In the genomic region with DNA sequence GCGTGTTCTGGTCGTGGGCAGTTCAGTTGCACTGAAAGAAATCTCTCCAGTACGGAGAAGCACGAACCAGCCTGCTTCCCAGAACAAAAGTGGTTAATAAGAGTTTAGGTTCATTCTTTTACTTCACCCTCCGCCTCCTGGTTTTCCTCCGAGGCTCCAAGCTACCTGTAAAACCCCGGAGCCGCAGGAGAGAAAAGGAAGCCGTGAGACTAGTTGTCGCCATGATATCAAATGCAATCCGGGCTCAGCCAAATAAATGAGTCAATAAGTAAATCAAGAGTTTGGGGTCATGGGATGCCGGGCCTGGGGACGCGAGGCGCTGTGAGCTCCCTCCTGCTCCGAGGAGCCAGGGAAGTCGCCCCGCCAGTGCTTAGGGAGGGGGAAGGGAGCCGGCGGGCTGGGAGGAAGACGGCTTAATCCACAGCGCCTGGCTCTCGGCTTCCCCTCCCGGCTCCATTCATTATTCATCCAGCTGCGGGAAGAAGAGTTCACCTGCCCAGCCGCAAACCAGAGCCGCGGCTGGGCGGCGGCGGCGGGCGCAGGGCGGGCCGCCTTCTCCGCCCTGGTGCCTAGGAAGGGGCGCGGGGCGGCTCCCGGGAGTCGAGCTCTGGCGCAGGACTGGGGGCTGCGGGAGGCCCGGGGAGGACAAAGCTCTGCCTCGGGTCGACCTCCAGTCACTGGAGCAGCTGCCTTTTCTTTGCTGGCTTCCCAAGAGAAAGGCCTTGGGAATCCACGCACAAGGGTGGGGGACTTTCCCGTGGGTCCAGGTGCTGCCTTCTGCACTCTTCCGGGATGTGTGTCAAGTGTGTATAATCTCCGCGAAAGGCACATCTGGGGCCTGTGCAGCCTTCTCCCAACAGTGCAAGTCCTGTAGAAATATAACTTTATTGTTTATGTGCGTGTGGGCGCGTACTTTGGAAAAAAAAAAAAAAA, we compare ENCODE assay signal across 8 cellular contexts. TPM values are rescaled to one million over a fixed set of nuclear protein-coding genes. Genes with fewer than 3 reads are reported as not detected.
DNase-seq lines count a peak whose midpoint lies in the region; ATAC-seq, FAIRE-seq and TF ChIP-seq lines count a peak whose summit lies in the region.

No MANE protein-coding gene starts in this region.

- H3K79me2 ChIP-seq in GM12878 (ENCODE audit: control insufficient read depth, insufficient read depth, low read length) = no peaks in the 10 kb centered on the region

- peak overlapping the region; percentile 93 for H3K4me2 ChIP-seq in GM12878 (ENCODE audit: control insufficient read depth, insufficient read depth)

- H3K27ac ChIP-seq in GM12878 (ENCODE audit: control insufficient read depth, insufficient read depth) = no peak overlapping the region

- H3K36me3 ChIP-seq in GM12878 (ENCODE audit: control insufficient read depth in 2 of 2, insufficient read depth in 2 of 2, low read length in 1 of 2) (no peaks in the 10 kb centered on the region), iPS-15b (ENCODE audit: control insufficient read depth, insufficient read depth, low read length) (no peaks in the 10 kb centered on the region)

- peaks cover 86% of the 10 kb centered on the region for H3K27me3 Mint-ChIP-seq in activated T-cell treated with anti-CD3 and anti-CD28 coated beads, Interleukin-2, amount 50 U/mL, for 24 hours

- SMC1A ChIA-PET in GM12878 (lab: Charles Lee; ENCODE audit: uncharacterized antibody, unreplicated experiment) = interaction anchor here (0.6 to 3.5 kb wide), 42 partner anchors 23 to 804 kb away, joined by 3 to 30 read pairs (median 4); no protein-coding TSS in a partner anchor

- no peaks in the 10 kb centered on the region for H3K9me3 ChIP-seq in GM12878 (replicated peaks; ENCODE audit: control insufficient read depth, insufficient read depth, low read length)
- H3K9me3 ChIP-seq in iPS-15b (ENCODE audit: control insufficient read depth, insufficient read depth, low read length) = no peaks in the 10 kb centered on the region

- CTCF ChIA-PET in GM12878 (lab: Yijun Ruan, JAX) = interaction anchor here (0.7 to 3.4 kb wide), 63 partner anchors 8 to 893 kb away, joined by 3 to 30 read pairs (median 4); no protein-coding TSS in a partner anchor

- peaks cover 12% of the 10 kb centered on the region; the same call in 1 of the 2 replicates for H3K4me1 ChIP-seq in GM12878 (ENCODE audit: control insufficient read depth, insufficient read depth, low read length)
- H3K4me1 ChIP-seq in iPS-15b (ENCODE audit: control insufficient read depth, insufficient read depth, low read length) = peaks cover 10% of the 10 kb centered on the region

- peak overlapping the region; percentile 43; the same call in 1 of the 2 replicates for H3K4me3 ChIP-seq in GM12878
- H3K4me3 ChIP-seq in iPS-15b (ENCODE audit: low read depth, low read length) = peak overlapping the region; percentile 95

- RAD21 ChIA-PET in GM12878 (lab: Charles Lee; ENCODE audit: unreplicated experiment) = interaction anchor here (0.7 to 3.5 kb wide), 68 partner anchors 8 to 881 kb away, joined by 3 to 30 read pairs (median 4); a partner anchor contains a TSS

- WGBS in GM12878 (ENCODE audit: insufficient coverage, insufficient replicate concordance, low lambda C conversion rate, missing lambda C conversion rate) = 3% methylated on average over 54 of the region's 54 CpGs

- H3K9ac ChIP-seq in GM12878 (ENCODE audit: control insufficient read depth, insufficient read depth, low read length) (no peak overlapping the region), iPS-15b (ENCODE audit: low read depth, low read length) (peak overlapping the region; percentile 91)

- no TSS peak for BruUV-seq in GM12878 (replicated peaks; lab: Mats Ljungman, UMichigan)

- POLR2A ChIA-PET in GM12878 (lab: Charles Lee) = interaction anchor here (0.5 to 1.4 kb wide), 5 partner anchors 13 to 367 kb away, joined by 3 to 5 read pairs (median 4); no protein-coding TSS in a partner anchor

- intact Hi-C loops in GM12878 (cut with micrococcal nuclease; ENCODE audit: unreplicated experiment) = loop anchor here (5.0 to 10.0 kb wide), 4 partner anchors 506 to 803 kb away; no protein-coding TSS in a partner anchor
- intact Hi-C loops in sciatic nerve (cut with DNase I) = no loop called here

- no peaks in the 10 kb centered on the region for H3K9me3 Mint-ChIP-seq in activated T-cell treated with anti-CD3 and anti-CD28 coated beads, Interleukin-2, amount 50 U/mL, for 24 hours

- no peak for TF ChIP-seq EP300 in GM12878 (IDR thresholded peaks at IDR 0.05; ENCODE audit: borderline replicate concordance in 1 of 2, control insufficient read depth in 1 of 2, low read depth in 2 of 2, low read length in 2 of 2)

- ATAC-seq in GM12878 (peak; percentile 5; the same call in 2 of the 3 replicates), sciatic nerve (no peak), GM18498 (IDR thresholded peaks at IDR 0.05; ENCODE audit: unreplicated experiment) (no peak), HG03108 (IDR thresholded peaks at IDR 0.05; ENCODE audit: unreplicated experiment) (no peak)

- in situ Hi-C loops in GM12878 (cut with MboI) = no loop called here

- TF ChIP-seq RAD21 in GM12878 (IDR thresholded peaks at IDR 0.05; ENCODE audit: insufficient read depth, low read depth, low read length) = no peak

- peak overlapping the region; percentile 58 for H3K27ac Mint-ChIP-seq in activated T-cell treated with anti-CD3 and anti-CD28 coated beads, Interleukin-2, amount 50 U/mL, for 24 hours

- H3K4me3 Mint-ChIP-seq in activated T-cell treated with anti-CD3 and anti-CD28 coated beads, Interleukin-2, amount 50 U/mL, for 24 hours = peak overlapping the region; percentile 81

- no peak for TF ChIP-seq POLR2A in GM12878 (IDR thresholded peaks at IDR 0.05; ENCODE audit: low read depth, low read length)

- H3K36me3 Mint-ChIP-seq in activated T-cell treated with anti-CD3 and anti-CD28 coated beads, Interleukin-2, amount 50 U/mL, for 24 hours (ENCODE audit: low read depth) = no peaks in the 10 kb centered on the region

- FAIRE-seq in GM12878 (lab: Jason Lieb, UNC) = no peak

- peaks cover 32% of the 10 kb centered on the region for H3K4me1 Mint-ChIP-seq in activated T-cell treated with anti-CD3 and anti-CD28 coated beads, Interleukin-2, amount 50 U/mL, for 24 hours (ENCODE audit: low read depth)

- H3K27me3 ChIP-seq in GM12878 (replicated peaks in 1 of 2; ENCODE audit: control insufficient read depth in 2 of 2, insufficient read depth in 2 of 2, low read length in 1 of 2) (peaks cover 0 to 35% of the 10 kb centered on the region in 2 experiments; a peak in 3 of 4 replicates), iPS-15b (ENCODE audit: control insufficient read depth, insufficient read depth, low read length) (peaks cover 4% of the 10 kb centered on the region)

- peak; percentile 38 for DNase-seq in activated T-cell treated with anti-CD3 and anti-CD28 coated beads, Interleukin-2, amount 50 U/mL, for 24 hours
- DNase-seq in activated T-cell treated with anti-CD3 and anti-CD28 coated beads, Interleukin-2, amount 50 U/mL, for 1 hour = no peak
- peak; percentile 40 for DNase-seq in NCI-H510A (lab: John Stamatoyannopoulos, UW)
- no peak for DNase-seq in GM12878 (ENCODE audit: low read depth, low spot score)
- peak; percentile 70 for DNase-seq in sciatic nerve (ENCODE audit: low spot score)

- no peak overlapping the region; the same call in 1 of the 2 replicates for H2AFZ ChIP-seq in GM12878 (ENCODE audit: control insufficient read depth, low read depth, low read length)

- TF ChIP-seq CTCF in GM12878 (IDR thresholded peaks at IDR 0.05 in 2 of 3, conservative IDR thresholded peaks at IDR 0.05 in 1 of 3; ENCODE audit: control insufficient read depth in 2 of 3, extremely low read depth in 1 of 3, insufficient read depth in 1 of 3, low read depth in 3 of 3, low read length in 3 of 3) = no peak

- no peaks in the 10 kb centered on the region for H4K20me1 ChIP-seq in GM12878 (ENCODE audit: control insufficient read depth, insufficient read depth)

TF ChIP-seq in GM12878, 131 proteins besides CTCF, POLR2A, EP300 and RAD21 (continues in another document):
- TF ChIP-seq NRF1 (conservative IDR thresholded peaks at IDR 0.05; ENCODE audit: low read depth, low read length) (no peak), LARP7 (IDR thresholded peaks at IDR 0.05) (peak; percentile 38; the same call in 1 of the 2 replicates), SUZ12 (IDR thresholded peaks at IDR 0.05; ENCODE audit: unreplicated experiment) (peak; percentile 58), YY1 (IDR thresholded peaks at IDR 0.05; ENCODE audit: low read depth, low read length) (no peak), SIX5 (IDR thresholded peaks at IDR 0.05; ENCODE audit: low read depth, low read length, severe bottlenecking) (no peak), JUND (IDR thresholded peaks at IDR 0.05; ENCODE audit: low read depth, low read length) (no peak), CREB1 (IDR thresholded peaks at IDR 0.05; ENCODE audit: low read depth) (no peak), TCF12 (IDR thresholded peaks at IDR 0.05; ENCODE audit: low read depth, low read length) (no peak), GATAD2B (conservative IDR thresholded peaks at IDR 0.05; ENCODE audit: low read depth) (peak; percentile 60), ZNF217 (IDR thresholded peaks at IDR 0.05) (no peak), ZNF207 (IDR thresholded peaks at IDR 0.05; ENCODE audit: borderline replicate concordance) (no peak), YBX1 (IDR thresholded peaks at IDR 0.05) (no peak), NFYA (IDR thresholded peaks at IDR 0.05; ENCODE audit: borderline replicate concordance, low read depth, low read length) (no peak), NR2F1 (conservative IDR thresholded peaks at IDR 0.05) (no peak), EZH2 (IDR thresholded peaks at IDR 0.05; ENCODE audit: borderline replicate concordance, control insufficient read depth, low read depth, low read length) (peak; percentile 87; the same call in 1 of the 2 replicates)

RNA-seq across cellular contexts. Expression of a gene that starts 1.7 kb away (rescaled TPM):
- total RNA-seq in GM12878 (2013; cell fraction: nucleolus; rRNA removed) = 71.6 and 71.8 TPM in 2 replicates
- total RNA-seq in GM12878 (2014; rRNA removed) (0.45 and 0.54 TPM in 2 replicates), GM12878 (2014; rRNA removed; fragmentation: Illumina TruSeq; extraction: Trizol) (0.22 and 0.28 TPM in 2 replicates), GM12878 (2021) (0.66 and 0.97 TPM in 2 replicates), sciatic nerve (9.7 TPM)
- polyA plus RNA-seq in GM12878 (2011; ENCODE audit: low read depth) = not detected
- polyA plus RNA-seq in GM12878 (2011; rRNA removed) (8.9 and 11.7 TPM in 2 replicates), GM12878 (2014; fragmentation: Illumina TruSeq; extraction: Trizol) (0.35 TPM in 2 replicates), GM12878 (2014; fragmentation: Nextera tagmentation; extraction: Ambion mirVana) (under 1 TPM; 0.13 TPM), GM12878 (2014; rRNA removed) (0.12 and 0.49 TPM in 2 replicates), GM12878 (2016; fragmentation: Nextera tagmentation; extraction: Ambion mirVana) (under 1 TPM; 0.08 to 0.17 TPM)
- 8.9 and 11.6 TPM in 2 replicates for polyA plus RNA-seq in GM12878 (2011; cell fraction: cytosol; rRNA removed)
- 32.1 and 38.5 TPM in 2 replicates for polyA plus RNA-seq in GM12878 (2011; cell fraction: nucleus; rRNA removed)
- polyA plus RNA-seq in GM12878 (2012) = 0.03 and 0.04 TPM in 2 replicates
- 55.2 and 61.7 TPM in 2 replicates for polyA minus RNA-seq in GM12878 (2011; rRNA and poly(A)+ RNA removed)
- 10.8 and 14.7 TPM in 2 replicates for polyA minus RNA-seq in GM12878 (2011; cell fraction: cytosol; rRNA and poly(A)+ RNA removed)
- polyA minus RNA-seq in GM12878 (2011; cell fraction: nucleus; rRNA and poly(A)+ RNA removed) = 89.3 and 122 TPM in 2 replicates

Comparison
In these comparisons a context has a peak if more than half of its experiments do, and no peak if none do; other contexts are left out.
1. DNase-seq: peak in activated T-cell treated with anti-CD3 and anti-CD28 coated beads, Interleukin-2, amount 50 U/mL, for 24 hours (single experiment), NCI-H510A (single experiment) and sciatic nerve (single experiment); none in activated T-cell treated with anti-CD3 and anti-CD28 coated beads, Interleukin-2, amount 50 U/mL, for 1 hour (single experiment) and GM12878 (single experiment).